Comparison of ENCODE assay signal across 12 cellular contexts in the genomic region with DNA sequence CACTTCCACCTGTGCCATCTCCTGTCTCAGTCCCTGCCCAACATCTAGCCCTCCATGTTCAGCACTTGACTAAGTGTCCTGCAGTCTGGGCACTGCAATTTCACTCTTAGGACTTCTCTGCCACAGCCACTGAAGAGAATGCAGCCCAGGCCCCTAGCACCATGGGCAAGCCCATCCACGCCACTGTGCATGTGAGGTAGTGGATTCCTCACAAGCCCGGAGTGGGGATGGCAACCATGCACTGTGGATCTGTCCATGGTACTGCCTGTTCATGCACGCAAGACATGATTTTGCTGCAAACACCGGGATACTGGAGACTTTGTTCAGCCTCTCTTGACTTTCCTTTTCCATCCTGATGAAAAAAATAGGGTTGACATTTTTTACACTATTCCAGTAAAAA. TPM values are rescaled to one million over a fixed set of nuclear protein-coding genes. Genes with fewer than 3 reads are reported as not detected.
DNase-seq lines count a peak whose midpoint lies in the region; ATAC-seq and TF ChIP-seq lines count a peak whose summit lies in the region.
"Had no signal": no experiment of that assay in that cellular context is flagged by ENCODE, and none has a peak within 500 bp of the region (broad histone marks: within the 10 kb centered on the region; RNA-seq: fewer than 3 reads in every experiment).

No MANE protein-coding gene starts in this region.

- H3K4me1 ChIP-seq in mucosa of descending colon (ENCODE audit: low read depth), result no peaks in the 10 kb centered on the region
- H3K4me1 ChIP-seq: ascending aorta had no signal

- no peaks in the 10 kb centered on the region for H3K9me3 ChIP-seq in mucosa of descending colon
- H3K9me3 ChIP-seq: ascending aorta, thoracic aorta had no signal

- no peak overlapping the region for H3K4me3 ChIP-seq in mucosa of descending colon
- H3K4me3 ChIP-seq: ascending aorta, thoracic aorta had no signal

- peak; percentile 24 for ATAC-seq in mucosa of descending colon
- no peak for ATAC-seq in GM19023 (IDR thresholded peaks at IDR 0.05; ENCODE audit: unreplicated experiment)
- no peak for ATAC-seq in stimulated activated naive CD8-positive, alpha-beta T cell treated with anti-CD3 and anti-CD28 coated beads, Interleukin-15, Interleukin-2, amounts not matched to agents 100 U/mL and 50 U/mL, for 24 hours
- ATAC-seq: activated CD4-positive, CD25-positive, alpha-beta regulatory T cell treated with anti-CD3 and anti-CD28 coated beads, Interleukin-2, amount 50 U/mL, for 24 hours had no signal

- no peaks in the 10 kb centered on the region for H3K36me3 ChIP-seq in mucosa of descending colon (ENCODE audit: low read depth)
- H3K36me3 ChIP-seq: ascending aorta, thoracic aorta had no signal

- no peak for TF ChIP-seq CTCF in mucosa of descending colon (IDR thresholded peaks at IDR 0.05)

- intact Hi-C loops in mucosa of descending colon (cut with DNase I, micrococcal nuclease), result no loop called here

- DNase-seq in EL (peak; percentile 20), NCI-H69 (lab: John Stamatoyannopoulos, UW) (peak; percentile 43), dermis blood vessel endothelial cell (peak; percentile 69), mucosa of descending colon (peak in 1 of 3 donors; percentile 28), NCI-H510A treated with DMSO at 0.1 percent for 48 hours (lab: John Stamatoyannopoulos, UW) (no peak), NCI-H1694 (lab: John Stamatoyannopoulos, UW) (no peak)
- no peak for DNase-seq in stimulated activated naive CD8-positive, alpha-beta T cell treated with anti-CD3 and anti-CD28 coated beads, Interleukin-15, Interleukin-2, amounts not matched to agents 100 U/mL and 50 U/mL, for 24 hours
- DNase-seq: stimulated activated CD4-positive, alpha-beta T cell treated with anti-CD3 and anti-CD28 coated beads, Interleukin-12 subunit alpha, Interleukin-12 subunit beta, amount 100 ng/mL, for 4 hours had no signal

RNA-seq across cellular contexts. Expression of a gene that starts 12.3 kb away (rescaled TPM):
- total RNA-seq in dermis blood vessel endothelial cell (0.17 TPM in 1 of 2 replicates, not detected in the other), mucosa of descending colon (10 to 100 TPM; 29.6 to 94.5 (median 74.4) TPM)
- total RNA-seq: ascending aorta had no signal

Comparison
In these comparisons a context has a peak if more than half of its experiments do, and no peak if none do; other contexts are left out.
1. DNase-seq: peak in EL (single experiment), NCI-H69 (single experiment) and dermis blood vessel endothelial cell (single experiment); none in NCI-H510A treated with DMSO at 0.1 percent for 48 hours (single experiment), NCI-H1694 (single experiment) and stimulated activated naive CD8-positive, alpha-beta T cell treated with anti-CD3 and anti-CD28 coated beads, Interleukin-15, Interleukin-2, amounts not matched to agents 100 U/mL and 50 U/mL, for 24 hours (single experiment).
2. RNA of a gene that starts 12.3 kb away (total RNA-seq): 29.6 to 94.5 TPM in mucosa of descending colon; 0.17 TPM in dermis blood vessel endothelial cell; every median in the first group is over 10 times any median in the second.